ENCODE assay signal across 11 cellular contexts in genomic region chr4:36485885-36486284, GRCh38.
"Had no signal": no experiment of that assay in that cellular context is flagged by ENCODE, and none has a peak within 500 bp of the region (broad histone marks: within the 10 kb centered on the region; RNA-seq: fewer than 3 reads in every experiment).

No MANE protein-coding gene starts in this region.

- H3K9ac ChIP-seq: GM23248 had no signal

- DNase-seq: GM23248, GOT3, H7, H9, HCEC 1CT, HFFc6 had no signal

- H3K4me1 ChIP-seq: HAP-1 had no signal

- H3K4me3 Mint-ChIP-seq: GM23338, H9, HFFc6 had no signal

- H3K9me3 ChIP-seq: HAP-1 had no signal

- H3K4me2 ChIP-seq: GM23338 had no signal

- FAIRE-seq: H1, H54 had no signal

- ATAC-seq: GM23338, HCT116 had no signal

- H3K27ac Mint-ChIP-seq: GM23338, H9, HFFc6 had no signal

- H3K4me3 ChIP-seq: GM23248, GM23338, HAP-1 had no signal

- H3K9me3 Mint-ChIP-seq: GM23338, H9 had no signal

- H2AFZ ChIP-seq: GM23248, GM23338 had no signal

- H3K27ac ChIP-seq: GM23248 had no signal

- H3K36me3 ChIP-seq: HAP-1 had no signal
